ENCODE assay signal across 8 cellular contexts in genomic region chrX:47482512-47483309, GRCh38. TPM values are rescaled to one million over a fixed set of nuclear protein-coding genes. Genes with fewer than 3 reads are reported as not detected.
DNase-seq lines count a peak whose midpoint lies in the region; ATAC-seq and TF ChIP-seq lines count a peak whose summit lies in the region.

TSS of gene ZNF41 (minus strand) at chrX:47483222. CDS start at chrX:47467481, 15,741 bp downstream.

- H3K27me3 Mint-ChIP-seq in activated T-helper 17 cell treated with anti-CD3 and anti-CD28 coated beads, Interleukin-2, amount 50 U/mL, for 72 hours = no peaks in the 10 kb centered on the region
- peaks cover 0 to 3% of the 10 kb centered on the region in 2 donors for H3K27me3 Mint-ChIP-seq in natural killer cell treated with Interleukin-12 subunit alpha and Interleukin-12 subunit beta and Interleukin-15 and Interleukin-18, amount 100 ng/mL, for 72 hours

- H3K9me3 Mint-ChIP-seq in activated T-helper 17 cell treated with anti-CD3 and anti-CD28 coated beads, Interleukin-2, amount 50 U/mL, for 72 hours = no peaks in the 10 kb centered on the region
- H3K9me3 Mint-ChIP-seq in natural killer cell treated with Interleukin-12 subunit alpha and Interleukin-12 subunit beta and Interleukin-15 and Interleukin-18, amount 100 ng/mL, for 72 hours = no peaks in the 10 kb centered on the region

- H3K4me1 Mint-ChIP-seq in activated T-helper 17 cell treated with anti-CD3 and anti-CD28 coated beads, Interleukin-2, amount 50 U/mL, for 72 hours = peaks cover 12% of the 10 kb centered on the region
- H3K4me1 Mint-ChIP-seq in natural killer cell treated with Interleukin-12 subunit alpha and Interleukin-12 subunit beta and Interleukin-15 and Interleukin-18, amount 100 ng/mL, for 72 hours (ENCODE audit: low read depth in 2 of 2) = peaks cover 10 to 21% of the 10 kb centered on the region in 2 donors

- DNase-seq in Daoy (ENCODE audit: low read depth) (peak; percentile 86), H4 (ENCODE audit: low spot score) (peak; percentile 85), LNCaP clone FGC (ENCODE audit: low read depth) (peak; percentile 63), RPMI7951 (ENCODE audit: low read depth) (peak; percentile 84), fibroblast of peridontal ligament (ENCODE audit: extremely low read depth) (peak; percentile 66)
- DNase-seq in natural killer cell treated with Interleukin-12 subunit alpha and Interleukin-12 subunit beta and Interleukin-15 and Interleukin-18, amount 100 ng/mL, for 72 hours (ENCODE audit: low spot score) = peak; percentile 71
- DNase-seq in stimulated activated naive CD4-positive, alpha-beta T cell treated with Interleukin-2 at 50 U/mL for 16 hours (lab: John Stamatoyannopoulos, UW) = peak; percentile 76

- peak within 1 kb of the TSS; percentile 72 for H3K4me3 ChIP-seq in LNCaP clone FGC (ENCODE audit: low read depth, low read length)

- ATAC-seq in activated T-helper 17 cell treated with anti-CD3 and anti-CD28 coated beads, Interleukin-2, amount 50 U/mL, for 72 hours (replicated peaks) = peak; percentile 89
- ATAC-seq in natural killer cell treated with Interleukin-12 subunit alpha and Interleukin-12 subunit beta and Interleukin-15 and Interleukin-18, amount 100 ng/mL, for 72 hours = peak; percentile 90 to 92

- no peak for TF ChIP-seq CTCF in LNCaP clone FGC (IDR thresholded peaks at IDR 0.05; ENCODE audit: control insufficient read depth, extremely low read depth, insufficient read depth)

- H3K27ac Mint-ChIP-seq in activated T-helper 17 cell treated with anti-CD3 and anti-CD28 coated beads, Interleukin-2, amount 50 U/mL, for 72 hours = peak within 1 kb of the TSS; percentile 95
- peak within 1 kb of the TSS; percentile 80 to 85 for H3K27ac Mint-ChIP-seq in natural killer cell treated with Interleukin-12 subunit alpha and Interleukin-12 subunit beta and Interleukin-15 and Interleukin-18, amount 100 ng/mL, for 72 hours

- H3K36me3 Mint-ChIP-seq in activated T-helper 17 cell treated with anti-CD3 and anti-CD28 coated beads, Interleukin-2, amount 50 U/mL, for 72 hours (ENCODE audit: low read depth) = peaks cover 9% of the 10 kb centered on the region
- H3K36me3 Mint-ChIP-seq in natural killer cell treated with Interleukin-12 subunit alpha and Interleukin-12 subunit beta and Interleukin-15 and Interleukin-18, amount 100 ng/mL, for 72 hours = no peaks in the 10 kb centered on the region

- peak within 1 kb of the TSS; percentile 95 for H3K4me3 Mint-ChIP-seq in activated T-helper 17 cell treated with anti-CD3 and anti-CD28 coated beads, Interleukin-2, amount 50 U/mL, for 72 hours
- peak within 1 kb of the TSS; percentile 96 for H3K4me3 Mint-ChIP-seq in natural killer cell treated with Interleukin-12 subunit alpha and Interleukin-12 subunit beta and Interleukin-15 and Interleukin-18, amount 100 ng/mL, for 72 hours

RNA-seq across cellular contexts. Expression of gene ZNF41, which starts in this region (rescaled TPM):
- 4.8 and 24.6 TPM in 2 replicates for total RNA-seq in Daoy (2014; rRNA removed; shearing (Covaris generic))
- total RNA-seq in H4 (2014; rRNA removed; shearing (Covaris generic)) = 7.6 and 9.8 TPM in 2 replicates
- 15.1 and 15.3 TPM in 2 replicates for total RNA-seq in RPMI7951 (2014; rRNA removed; shearing (Covaris generic))
- total RNA-seq in activated T-helper 17 cell treated with anti-CD3 and anti-CD28 coated beads, Interleukin-2, amount 50 U/mL, for 72 hours = 10 to 100 TPM; 10.5 to 12.2 TPM
- total RNA-seq in natural killer cell treated with Interleukin-12 subunit alpha and Interleukin-12 subunit beta and Interleukin-15 and Interleukin-18, amount 100 ng/mL, for 72 hours = 10 to 100 TPM; 12.5 to 16.6 TPM

Comparison
In these comparisons a context has a peak if more than half of its experiments do, and no peak if none do; other contexts are left out.
1. Peak in every context shown above with its lines: DNase-seq, ATAC-seq and H3K4me3 ChIP-seq.